25 cellular contexts compared by ENCODE assay signal in the genomic region with DNA sequence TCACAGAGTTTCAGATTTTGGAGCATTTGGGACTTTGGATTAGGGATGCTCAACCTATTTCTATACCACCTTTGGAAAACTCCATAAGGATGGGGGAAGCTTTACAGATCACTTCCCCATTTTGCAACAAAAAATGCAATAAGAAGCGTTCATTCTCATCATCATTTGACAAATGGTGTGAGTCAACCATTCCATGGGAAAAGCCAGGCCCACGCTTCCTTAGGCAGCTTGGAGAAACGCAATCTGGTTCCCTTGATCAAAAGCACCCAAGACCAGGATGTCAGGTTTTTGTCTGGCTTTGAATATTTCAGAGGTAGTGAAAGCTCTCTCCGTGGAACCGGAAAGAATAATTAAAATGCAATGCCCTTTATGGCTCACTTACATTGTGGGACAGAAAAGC.
DNase-seq lines count a peak whose midpoint lies in the region; ATAC-seq, FAIRE-seq and TF ChIP-seq lines count a peak whose summit lies in the region.
"Had no signal": no experiment of that assay in that cellular context is flagged by ENCODE, and none has a peak within 500 bp of the region (broad histone marks: within the 10 kb centered on the region; RNA-seq: fewer than 3 reads in every experiment).

No MANE protein-coding gene starts in this region.

- TF ChIP-seq POLR2A in GM12891 (IDR thresholded peaks at IDR 0.05; ENCODE audit: low read depth, low read length) (no peak), sigmoid colon (IDR thresholded peaks at IDR 0.05) (no peak)

- peaks cover 5% of the 10 kb centered on the region for H3K9me3 Mint-ChIP-seq in central memory CD8-positive, alpha-beta T cell
- peaks cover 4% of the 10 kb centered on the region for H3K9me3 Mint-ChIP-seq in activated CD4-positive, alpha-beta T cell treated with anti-CD3 and anti-CD28 coated beads, Interleukin-2, amount 10 ng/mL, durations not matched to agents 7 days and 5 days
- H3K9me3 Mint-ChIP-seq: CD8-positive, alpha-beta T cell had no signal

- POLR2A ChIA-PET in activated CD4-positive, alpha-beta T cell treated with anti-CD3 and anti-CD28 coated beads, Interleukin-2, amount 10 ng/mL, durations not matched to agents 7 days and 5 days (lab: Charles Lee): no interaction called here

- no peak overlapping the region for H3K27ac ChIP-seq in sigmoid colon
- H3K27ac ChIP-seq: BLaER1 treated with 17β-estradiol and CSF1 and Interleukin-3, amounts not matched to agents 10 nM and 100 nM; C4-2B had no signal

- H3K27me3 Mint-ChIP-seq in central memory CD8-positive, alpha-beta T cell: no peaks in the 10 kb centered on the region
- H3K27me3 Mint-ChIP-seq in activated CD4-positive, alpha-beta T cell treated with anti-CD3 and anti-CD28 coated beads, Interleukin-2, amount 10 ng/mL, durations not matched to agents 7 days and 5 days: no peaks in the 10 kb centered on the region
- H3K27me3 Mint-ChIP-seq: B cell; CD4-positive, alpha-beta T cell had no signal

- peaks cover 0 to 2% (median 0%) of the 10 kb centered on the region in 3 donors for H3K27me3 ChIP-seq in sigmoid colon
- H3K27me3 ChIP-seq: BLaER1 treated with 17β-estradiol and CSF1 and Interleukin-3, amounts not matched to agents 10 nM and 100 nM had no signal

- H3K9me3 ChIP-seq in sigmoid colon: peaks cover 0 to 4% (median 0%) of the 10 kb centered on the region in 4 donors
- H3K9me3 ChIP-seq: BLaER1 treated with 17β-estradiol and CSF1 and Interleukin-3, amounts not matched to agents 10 nM and 100 nM; Caco-2 had no signal

- CTCF ChIA-PET in activated CD4-positive, alpha-beta T cell treated with anti-CD3 and anti-CD28 coated beads, Interleukin-2, amount 10 ng/mL, durations not matched to agents 7 days and 5 days (lab: Charles Lee): interaction anchor here (0.7 kb wide), 1 partner anchor 14 kb away, joined by 5 read pairs; no protein-coding TSS in a partner anchor

- H3K4me3 ChIP-seq in sigmoid colon: no peak overlapping the region
- H3K4me3 ChIP-seq: BLaER1 treated with 17β-estradiol and CSF1 and Interleukin-3, amounts not matched to agents 10 nM and 100 nM had no signal

- FAIRE-seq in GM12891 (lab: Jason Lieb, UNC): no peak
- FAIRE-seq: A204.1, D721Med, G401.6, GM12892, GM18507, GM19239 had no signal

- H3K27ac Mint-ChIP-seq in central memory CD8-positive, alpha-beta T cell (ENCODE audit: low read depth): peak overlapping the region; percentile 83
- no peak overlapping the region for H3K27ac Mint-ChIP-seq in activated CD4-positive, alpha-beta T cell treated with anti-CD3 and anti-CD28 coated beads, Interleukin-2, amount 10 ng/mL, durations not matched to agents 7 days and 5 days
- H3K27ac Mint-ChIP-seq: B cell; CD4-positive, alpha-beta T cell; CD8-positive, alpha-beta T cell had no signal

- intact Hi-C loops in head of caudate nucleus (cut with DNase I) (no loop called here), sigmoid colon (cut with DNase I) (no loop called here)

- TF ChIP-seq CTCF in sigmoid colon (IDR thresholded peaks at IDR 0.05): no peak

- TF ChIP-seq EP300 in sigmoid colon (IDR thresholded peaks at IDR 0.05): no peak

- H3K4me1 ChIP-seq in sigmoid colon: no peaks in the 10 kb centered on the region
- H3K4me1 ChIP-seq: Caco-2 had no signal

- peaks cover 8% of the 10 kb centered on the region for H3K4me1 Mint-ChIP-seq in central memory CD8-positive, alpha-beta T cell
- H3K4me1 Mint-ChIP-seq in activated CD4-positive, alpha-beta T cell treated with anti-CD3 and anti-CD28 coated beads, Interleukin-2, amount 10 ng/mL, durations not matched to agents 7 days and 5 days: peaks cover 9% of the 10 kb centered on the region
- H3K4me1 Mint-ChIP-seq: B cell had no signal

- WGBS in sigmoid colon, 2 donors: 85 to 86% methylated on average over 5 of the region's 5 CpGs

- no peak overlapping the region for H3K4me3 Mint-ChIP-seq in central memory CD8-positive, alpha-beta T cell
- H3K4me3 Mint-ChIP-seq in activated CD4-positive, alpha-beta T cell treated with anti-CD3 and anti-CD28 coated beads, Interleukin-2, amount 10 ng/mL, durations not matched to agents 7 days and 5 days: no peak overlapping the region
- H3K4me3 Mint-ChIP-seq: B cell; CD4-positive, alpha-beta T cell; CD8-positive, alpha-beta T cell had no signal

- peaks cover 11% of the 10 kb centered on the region for H3K36me3 Mint-ChIP-seq in central memory CD8-positive, alpha-beta T cell (ENCODE audit: insufficient read depth)
- H3K36me3 Mint-ChIP-seq in activated CD4-positive, alpha-beta T cell treated with anti-CD3 and anti-CD28 coated beads, Interleukin-2, amount 10 ng/mL, durations not matched to agents 7 days and 5 days (ENCODE audit: low read depth): no peaks in the 10 kb centered on the region
- H3K36me3 Mint-ChIP-seq: CD8-positive, alpha-beta T cell had no signal

- DNase-seq in GM12891 (ENCODE audit: insufficient read length, low spot score) (no peak), head of caudate nucleus (peak in 34 of 42 donors; percentile 25 to 82 (median 55)), sigmoid colon (peak; percentile 13), HPDE6-E6E7 (ENCODE audit: extremely low spot score) (no peak), NCI-H345 (lab: John Stamatoyannopoulos, UW) (no peak), NCI-H2171 treated with DMSO at 0.1 percent for 48 hours (lab: John Stamatoyannopoulos, UW) (no peak)
- DNase-seq in central memory CD8-positive, alpha-beta T cell (ENCODE audit: low spot score in 2 of 2): no peak
- DNase-seq in activated CD4-positive, alpha-beta T cell treated with anti-CD3 and anti-CD28 coated beads, Interleukin-2, amount 10 ng/mL, durations not matched to agents 7 days and 5 days: no peak
- DNase-seq: 8988T; ACHN; Caco-2; Calu3; CD4-positive, alpha-beta T cell; CD8-positive, alpha-beta T cell; DMS79 treated with DMSO at 0.1 percent for 48 hours; GF-D8 had no signal

- ATAC-seq in central memory CD8-positive, alpha-beta T cell (replicated peaks; ENCODE audit: extremely low read depth, poor library complexity, severe bottlenecking): no peak
- ATAC-seq: CD8-positive, alpha-beta T cell had no signal

- no peaks in the 10 kb centered on the region for H3K36me3 ChIP-seq in sigmoid colon
- H3K36me3 ChIP-seq: BLaER1 treated with 17β-estradiol and CSF1 and Interleukin-3, amounts not matched to agents 10 nM and 100 nM had no signal

TF ChIP-seq in GM12891, 5 proteins besides CTCF, POLR2A, EP300 and RAD21:
- TF ChIP-seq SPI1 (IDR thresholded peaks at IDR 0.05; ENCODE audit: low read depth, low read length) (peak; percentile 39; the same call in 1 of the 2 replicates), POU2F2 (IDR thresholded peaks at IDR 0.05; ENCODE audit: low read depth, low read length) (no peak), POLR2AphosphoS5 (IDR thresholded peaks at IDR 0.05; ENCODE audit: low read depth, low read length) (no peak), TAF1 (IDR thresholded peaks at IDR 0.05; ENCODE audit: low read depth, low read length) (no peak), PAX5 (IDR thresholded peaks at IDR 0.05; ENCODE audit: insufficient read depth, low read length, severe bottlenecking) (no peak)

Comparison
In these comparisons a context has a peak if more than half of its experiments do, and no peak if none do; other contexts are left out.
1. DNase-seq: peak in head of caudate nucleus (34 of 42) and sigmoid colon (single experiment); none in GM12891 (single experiment), central memory CD8-positive, alpha-beta T cell (0 of 2), HPDE6-E6E7 (single experiment), NCI-H345 (single experiment), activated CD4-positive, alpha-beta T cell treated with anti-CD3 and anti-CD28 coated beads, Interleukin-2, amount 10 ng/mL, durations not matched to agents 7 days and 5 days (single experiment) and NCI-H2171 treated with DMSO at 0.1 percent for 48 hours (single experiment).